ENCODE assay signal across 9 cellular contexts in genomic region chr10:47383254-47384147, GRCh38. TPM values are rescaled to one million over a fixed set of nuclear protein-coding genes. Genes with fewer than 3 reads are reported as not detected.
A peak's percentile ranks its signal among the peaks of the same experiment; 100 is the strongest.
DNase-seq lines count a peak whose midpoint lies in the region; ATAC-seq and TF ChIP-seq lines count a peak whose summit lies in the region.
"Had no signal": no experiment of that assay in that cellular context is flagged by ENCODE, and none has a peak within 500 bp of the region (broad histone marks: within the 10 kb centered on the region; RNA-seq: fewer than 3 reads in every experiment).

No MANE protein-coding gene starts in this region.

- no peaks in the 10 kb centered on the region for H3K27me3 ChIP-seq in right atrium auricular region
- no peaks in the 10 kb centered on the region for H3K27me3 ChIP-seq in rectal smooth muscle tissue (ENCODE audit: control insufficient read depth, insufficient read depth, low read length)

- DNase-seq in right atrium auricular region (ENCODE audit: low spot score) (no peak), Right ventricle myocardium inferior (ENCODE audit: missing footprints) (no peak), RWPE1 (ENCODE audit: low spot score) (peak; percentile 20), fibroblast of the aortic adventitia (ENCODE audit: low read depth) (no peak)
- DNase-seq in activated CD4-positive, CD25-positive, alpha-beta regulatory T cell treated with anti-CD3 and anti-CD28 coated beads, Interleukin-2, amount 50 U/mL, for 72 hours: no peak
- DNase-seq in activated CD4-positive, alpha-beta T cell treated with anti-CD3 and anti-CD28 coated beads for 1 hour: no peak

- no peaks in the 10 kb centered on the region for H3K9me3 ChIP-seq in right atrium auricular region

- H3K27ac ChIP-seq in right atrium auricular region (no peak overlapping the region), RWPE1 (peak overlapping the region; percentile 85), rectal smooth muscle tissue (ENCODE audit: low read depth, low read length) (no peak overlapping the region)

- peaks cover 0 to 5% of the 10 kb centered on the region in 2 donors for H3K4me1 ChIP-seq in right atrium auricular region
- H3K4me1 ChIP-seq in rectal smooth muscle tissue (ENCODE audit: control insufficient read depth, insufficient read depth, low read length): no peaks in the 10 kb centered on the region

- ATAC-seq in Right ventricle myocardium inferior: no peak
- ATAC-seq in GM18498 (IDR thresholded peaks at IDR 0.05; ENCODE audit: unreplicated experiment): no peak

- no peak for TF ChIP-seq CTCF in right atrium auricular region (IDR thresholded peaks at IDR 0.05)
- no peak for TF ChIP-seq CTCF in RWPE1 (conservative IDR thresholded peaks at IDR 0.05; ENCODE audit: low read depth)
- TF ChIP-seq CTCF in fibroblast of the aortic adventitia (IDR thresholded peaks at IDR 0.05; ENCODE audit: insufficient read depth, low read length): no peak

- H3K9ac ChIP-seq in rectal smooth muscle tissue (ENCODE audit: low read length): no peak overlapping the region

- intact Hi-C loops in Right ventricle myocardium inferior (cut with DNase I): no loop called here

- H3K4me3 ChIP-seq in right atrium auricular region (peak overlapping the region; percentile 71 to 80), fibroblast of the aortic adventitia (ENCODE audit: low read depth, low read length) (peak overlapping the region; percentile 74), rectal smooth muscle tissue (ENCODE audit: low read length) (peak overlapping the region; percentile 71)

- POLR2A ChIA-PET in RWPE1 (lab: Yijun Ruan, JAX; ENCODE audit: low non-redundant PET): interaction anchor here (0.6 kb wide), 1 partner anchor 903 kb away, joined by 3 read pairs; no protein-coding TSS in a partner anchor

- CTCF ChIA-PET in RWPE1 (lab: Yijun Ruan, JAX): interaction anchor here (0.6 to 0.7 kb wide), 2 partner anchors 14 to 28 kb away, joined by 3 to 4 read pairs; no protein-coding TSS in a partner anchor

- no peaks in the 10 kb centered on the region for H3K36me3 ChIP-seq in right atrium auricular region
- H3K36me3 ChIP-seq in rectal smooth muscle tissue (ENCODE audit: control insufficient read depth, insufficient read depth, low read length): no peaks in the 10 kb centered on the region

RNA-seq across cellular contexts. Expression of gene ZNF488, which starts 0.6 kb away (rescaled TPM):
- total RNA-seq in right atrium auricular region (not detected), Right ventricle myocardium inferior (not detected), fibroblast of the aortic adventitia (ENCODE audit: low replicate concordance) (0.18 and 0.41 TPM in 2 replicates)
- total RNA-seq: glomerular endothelial cell had no signal

RNA-seq across cellular contexts. Expression of gene RBP3, which starts 35.3 kb away (rescaled TPM):
- total RNA-seq in right atrium auricular region (not detected), Right ventricle myocardium inferior (not detected), fibroblast of the aortic adventitia (ENCODE audit: low replicate concordance) (not detected in 2 replicates)
- total RNA-seq: glomerular endothelial cell had no signal
